Comparison of ENCODE assay signal across 24 cellular contexts in genomic region chr4:31069151-31069550, GRCh38.
"Had no signal": no experiment of that assay in that cellular context is flagged by ENCODE, and none has a peak within 500 bp of the region (broad histone marks: within the 10 kb centered on the region; RNA-seq: fewer than 3 reads in every experiment).

No MANE protein-coding gene starts in this region.

- H3K27me3 Mint-ChIP-seq: activated naive CD4-positive, alpha-beta T cell treated with anti-CD3 and anti-CD28 coated beads, Interleukin-2, amount 50 U/mL, for 24 hours; T-cell had no signal

- H3K36me3 Mint-ChIP-seq: activated naive CD4-positive, alpha-beta T cell treated with anti-CD3 and anti-CD28 coated beads, Interleukin-2, amount 50 U/mL, for 24 hours; immature natural killer cell; natural killer cell; T-cell had no signal

- H3K27ac Mint-ChIP-seq: activated CD8-positive, alpha-beta T cell treated with anti-CD3 and anti-CD28 coated beads, Interleukin-2, amount 10 ng/mL, durations not matched to agents 7 days and 5 days; activated naive CD4-positive, alpha-beta T cell treated with anti-CD3 and anti-CD28 coated beads, Interleukin-2, amount 50 U/mL, for 24 hours; activated T-helper 1 cell treated with anti-CD3 and anti-CD28 coated beads, Interleukin-12 subunit alpha, Interleukin-12 subunit beta, Interleukin-2, Interleukin-4 antibody, amounts not matched to agents 30 ng/mL and 10 ng/mL and 1 ng/mL, durations not matched to agents 14 hours and 24 hours and 36 hours; immature natural killer cell; natural killer cell; T-cell; T-helper 2 cell treated with Interferon-gamma antibody and Interleukin-4, amounts not matched to agents 5 μg/mL and 100 μg/mL, for 36 hours had no signal

- H3K4me3 ChIP-seq: breast epithelium, lung, pancreas, psoas muscle, right atrium auricular region, tibial nerve had no signal

- H3K27me3 ChIP-seq: breast epithelium, pancreas, right atrium auricular region, tibial nerve had no signal

- ATAC-seq: activated CD8-positive, alpha-beta T cell treated with anti-CD3 and anti-CD28 coated beads, Interleukin-2, amount 10 ng/mL, durations not matched to agents 7 days and 5 days; left lobe of liver; natural killer cell; pancreas; psoas muscle; stimulated activated naive CD8-positive, alpha-beta T cell treated with anti-CD3 and anti-CD28 coated beads, Interleukin-15, Interleukin-2, amounts not matched to agents 100 U/mL and 50 U/mL, for 24 hours; T-cell had no signal

- H3K27ac ChIP-seq: breast epithelium, pancreas, psoas muscle, right atrium auricular region, tibial nerve, WERI-Rb-1 had no signal

- H3K36me3 ChIP-seq: breast epithelium, pancreas, right atrium auricular region, tibial nerve, WERI-Rb-1 had no signal

- H3K4me1 Mint-ChIP-seq: activated naive CD4-positive, alpha-beta T cell treated with anti-CD3 and anti-CD28 coated beads, Interleukin-2, amount 50 U/mL, for 24 hours; immature natural killer cell; natural killer cell; T-cell had no signal

- H3K4me1 ChIP-seq: breast epithelium, pancreas, psoas muscle, right atrium auricular region, tibial nerve had no signal

- H3K9me3 ChIP-seq: breast epithelium, pancreas, psoas muscle, right atrium auricular region, tibial nerve had no signal

- DNase-seq: activated CD4-positive, alpha-beta T cell treated with anti-CD3 and anti-CD28 coated beads for 1 hour; activated CD4-positive, alpha-beta T cell treated with anti-CD3 and anti-CD28 coated beads, Interleukin-2, amount 50 U/mL, for 1 hour; activated CD8-positive, alpha-beta T cell treated with anti-CD3 and anti-CD28 coated beads, Interleukin-2, amount 10 ng/mL, durations not matched to agents 7 days and 5 days; activated gamma-delta T cell; anterior cingulate cortex; cerebellar nuclear complex; cortex of kidney; immature natural killer cell; natural killer cell; pancreas; psoas muscle; stimulated activated CD4-positive, alpha-beta T cell treated with anti-CD3 and anti-CD28 coated beads, Interleukin-12 subunit alpha, Interleukin-12 subunit beta, amount 100 ng/mL, for 4 hours; stimulated activated CD4-positive, alpha-beta T cell treated with anti-CD3 and anti-CD28 coated beads, Interleukin-4, amount 100 ng/mL, for 4 hours; stimulated activated naive CD8-positive, alpha-beta T cell treated with anti-CD3 and anti-CD28 coated beads, Interleukin-15, Interleukin-2, amounts not matched to agents 100 U/mL and 50 U/mL, for 24 hours; T-cell; WERI-Rb-1 had no signal

- H3K4me3 Mint-ChIP-seq: activated CD8-positive, alpha-beta T cell treated with anti-CD3 and anti-CD28 coated beads, Interleukin-2, amount 10 ng/mL, durations not matched to agents 7 days and 5 days; activated naive CD4-positive, alpha-beta T cell treated with anti-CD3 and anti-CD28 coated beads, Interleukin-2, amount 50 U/mL, for 24 hours; activated T-helper 1 cell treated with anti-CD3 and anti-CD28 coated beads, Interleukin-12 subunit alpha, Interleukin-12 subunit beta, Interleukin-2, Interleukin-4 antibody, amounts not matched to agents 30 ng/mL and 10 ng/mL and 1 ng/mL, durations not matched to agents 14 hours and 24 hours and 36 hours; immature natural killer cell; natural killer cell; T-cell; T-helper 2 cell treated with Interferon-gamma antibody and Interleukin-4, amounts not matched to agents 5 μg/mL and 100 μg/mL, for 36 hours had no signal
